Comparison of ENCODE assay signal across 8 cellular contexts in the genomic region with DNA sequence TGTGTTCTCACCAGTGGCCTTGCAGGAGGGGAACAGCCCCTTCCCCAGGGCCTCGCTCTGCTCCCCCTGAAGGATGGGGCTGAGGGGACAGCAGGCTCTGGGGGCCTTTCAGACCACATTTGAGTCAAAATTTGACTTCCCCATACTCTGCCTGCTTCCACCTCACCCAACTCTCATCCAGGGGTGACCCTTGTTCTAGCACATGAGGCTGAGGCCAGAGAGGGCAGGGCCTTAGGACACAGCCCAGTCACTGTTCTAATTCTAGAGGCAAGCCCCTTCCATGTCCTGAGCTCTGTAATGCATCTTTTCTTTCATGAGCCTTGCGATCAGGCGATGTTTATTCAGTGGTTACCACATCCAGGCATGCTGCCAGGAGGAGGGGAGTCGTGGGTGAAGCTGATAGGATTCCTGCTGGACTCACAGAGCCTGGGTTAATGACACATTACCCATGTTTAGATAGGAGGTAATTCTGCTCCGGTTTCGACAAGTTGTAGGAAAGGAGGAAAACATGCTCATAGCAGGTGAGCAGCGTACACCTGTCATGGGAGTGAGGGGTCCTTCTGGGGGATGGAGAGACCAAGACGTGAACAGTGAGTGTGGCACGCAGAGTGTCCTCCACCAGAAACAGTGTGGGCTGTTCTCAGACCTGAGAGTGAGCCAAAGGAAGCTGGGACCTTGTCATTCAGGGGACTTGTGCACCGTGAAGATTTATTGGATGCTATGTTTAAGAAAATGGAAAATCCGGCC. TPM values are rescaled to one million over a fixed set of nuclear protein-coding genes. Genes with fewer than 3 reads are reported as not detected.
DNase-seq lines count a peak whose midpoint lies in the region; ATAC-seq, FAIRE-seq and TF ChIP-seq lines count a peak whose summit lies in the region.

No MANE protein-coding gene starts in this region.

- peak; percentile 75 for FAIRE-seq in keratinocyte (lab: Jason Lieb, UNC)
- no peak for FAIRE-seq in GM19239 (lab: Jason Lieb, UNC)

- in situ Hi-C loops in Panc1 (cut with HindIII; ENCODE audit: low pct_unique_long_range_greater_than_20kb, low sequenced_read_pairs): no loop called here
- in situ Hi-C loops in mammary epithelial cell (cut with MboI; ENCODE audit: low sequenced_read_pairs in 2 of 2): loop anchor here in 1 of 2 donors (25.0 kb wide), 1 partner anchor 227 kb away; a partner anchor contains a TSS

- CTCF ChIA-PET in Panc1 (lab: Charles Lee) (no interaction called here), mammary epithelial cell (lab: Charles Lee; ENCODE audit: low non-redundant PET) (no interaction called here)

- H3K27ac ChIP-seq in KMS-11 (peak overlapping the region; percentile 41), Panc1 (ENCODE audit: low read length) (peak overlapping the region; percentile 64), mammary epithelial cell (ENCODE audit: insufficient read depth, low read depth, low read length) (peak overlapping the region; percentile 14), keratinocyte (ENCODE audit: control insufficient read depth, insufficient read depth, low read length) (peak overlapping the region; percentile 44), skin epidermis (peak overlapping the region in 20 of 21 experiments; percentile 26 to 88 (median 60))

- no peaks in the 10 kb centered on the region for H3K27me3 ChIP-seq in KMS-11 (ENCODE audit: insufficient read depth, low read depth)
- H3K27me3 ChIP-seq in Panc1 (ENCODE audit: control insufficient read depth, insufficient read depth, low read length): no peaks in the 10 kb centered on the region
- H3K27me3 ChIP-seq in mammary epithelial cell (ENCODE audit: insufficient read depth, low read length): no peaks in the 10 kb centered on the region
- H3K27me3 ChIP-seq in keratinocyte (ENCODE audit: control insufficient read depth, extremely low read depth, insufficient read depth, low read length): no peaks in the 10 kb centered on the region

- H3K36me3 ChIP-seq in KMS-11 (ENCODE audit: insufficient read depth) (peaks cover 14% of the 10 kb centered on the region; the same call in 1 of the 2 replicates), Panc1 (ENCODE audit: control insufficient read depth, insufficient read depth, low read length) (peaks cover 14% of the 10 kb centered on the region), mammary epithelial cell (ENCODE audit: insufficient read depth, low read length) (peaks cover 26% of the 10 kb centered on the region), keratinocyte (ENCODE audit: control insufficient read depth in 2 of 2, extremely low read depth in 1 of 2, insufficient read depth in 2 of 2, low read length in 2 of 2) (peaks cover 27 to 30% of the 10 kb centered on the region in 2 experiments)

- peak; percentile 81 for ATAC-seq in Panc1
- ATAC-seq in GM19463 (IDR thresholded peaks at IDR 0.05; ENCODE audit: unreplicated experiment): no peak

- dilution Hi-C loops in mammary epithelial cell (cut with HindIII; ENCODE audit: low sequenced_read_pairs): no loop called here
- dilution Hi-C loops in keratinocyte (cut with MboI; ENCODE audit: extremely low pct_ligation_motif_present, low sequenced_read_pairs): no loop called here

- H3K4me2 ChIP-seq in KMS-11 (peak overlapping the region; percentile 56), mammary epithelial cell (ENCODE audit: insufficient read depth, low read depth, low read length) (no peak overlapping the region), keratinocyte (ENCODE audit: control insufficient read depth, extremely low read depth, insufficient read depth, low read depth, low read length) (no peak overlapping the region)

- H4K20me1 ChIP-seq in KMS-11 (ENCODE audit: insufficient read depth) (peaks cover 27% of the 10 kb centered on the region), mammary epithelial cell (ENCODE audit: insufficient read depth, low read length) (peaks cover 26% of the 10 kb centered on the region), keratinocyte (ENCODE audit: control insufficient read depth, extremely low read depth, insufficient read depth, low read length) (peaks cover 33% of the 10 kb centered on the region)

- H3K9me1 ChIP-seq in keratinocyte (ENCODE audit: control insufficient read depth, extremely low read depth, insufficient read depth, low read length): no peaks in the 10 kb centered on the region

- POLR2A ChIA-PET in Panc1 (lab: Charles Lee): interaction anchor here (1.1 kb wide), 1 partner anchor 9 kb away, joined by 3 read pairs; no protein-coding TSS in a partner anchor

- TF ChIP-seq CTCF in KMS-11 (conservative IDR thresholded peaks at IDR 0.05; ENCODE audit: low read depth, low read length) (no peak), Panc1 (IDR thresholded peaks at IDR 0.05) (no peak), mammary epithelial cell (conservative IDR thresholded peaks at IDR 0.05 in 1 of 2, IDR thresholded peaks at IDR 0.05 in 1 of 2; ENCODE audit: extremely low read depth in 1 of 2, insufficient read depth in 1 of 2, low read depth in 1 of 2, low read length in 2 of 2) (no peak), keratinocyte (optimal IDR thresholded peaks at IDR 0.05 in 1 of 3, IDR thresholded peaks at IDR 0.05 in 1 of 3, conservative IDR thresholded peaks at IDR 0.05 in 1 of 3; ENCODE audit: extremely low read depth in 1 of 3, insufficient read depth in 2 of 3, low read length in 3 of 3) (no peak)

- H3K79me2 ChIP-seq in KMS-11 (ENCODE audit: insufficient read depth, low read depth) (peaks cover 13% of the 10 kb centered on the region; the same call in 1 of the 2 replicates), mammary epithelial cell (ENCODE audit: insufficient read depth, low read length) (peaks cover 67% of the 10 kb centered on the region), keratinocyte (ENCODE audit: control insufficient read depth, insufficient read depth, low read length) (peaks cover 20% of the 10 kb centered on the region)

- intact Hi-C loops in Panc1 (cut with micrococcal nuclease; ENCODE audit: unreplicated experiment) (no loop called here), mammary epithelial cell (cut with micrococcal nuclease) (loop anchor here (5.0 kb wide), 1 partner anchor 38 kb away; a partner anchor contains a TSS)

- no peak overlapping the region for H3K4me3 ChIP-seq in KMS-11 (IDR thresholded peaks at IDR 0.05; ENCODE audit: insufficient read depth, low read depth, low read length)
- 0 out of 4 replicates have a peak overlapping the region, but pooled peaks of 1 of the 2 experiments have one; percentile 5 for H3K4me3 ChIP-seq in Panc1 (ENCODE audit: low read depth in 2 of 2, low read length in 2 of 2)
- H3K4me3 ChIP-seq in mammary epithelial cell (replicated peaks in 1 of 3; ENCODE audit: insufficient read depth in 1 of 3, low read depth in 2 of 3, low read length in 3 of 3): no peak overlapping the region
- no peak overlapping the region for H3K4me3 ChIP-seq in keratinocyte (ENCODE audit: control insufficient read depth in 2 of 3, extremely low read depth in 1 of 3, insufficient read depth in 2 of 3, low read depth in 1 of 3, low read length in 3 of 3)
- H3K4me3 ChIP-seq in skin epidermis: no peak overlapping the region

- DNase-seq in COLO668 (lab: John Stamatoyannopoulos, UW; ENCODE audit: unreplicated experiment) (peak; percentile 91), Panc1 (ENCODE audit: low read depth, low spot score) (peak; percentile 96), mammary epithelial cell (peak; percentile 92), keratinocyte (ENCODE audit: low read depth, low spot score) (no peak), GM19239 (ENCODE audit: insufficient read length, low spot score) (no peak)

- H2AFZ ChIP-seq in KMS-11 (ENCODE audit: low read depth) (no peak overlapping the region), mammary epithelial cell (ENCODE audit: low read depth, low read length) (no peak overlapping the region), keratinocyte (ENCODE audit: control insufficient read depth, low read length) (no peak overlapping the region)

- H3K4me1 ChIP-seq in KMS-11 (ENCODE audit: low read depth, poor library complexity, severe bottlenecking) (peaks cover 64% of the 10 kb centered on the region), Panc1 (ENCODE audit: control insufficient read depth, insufficient read depth, low read length) (peaks cover 61% of the 10 kb centered on the region), mammary epithelial cell (ENCODE audit: insufficient read depth, low read length) (peaks cover 28% of the 10 kb centered on the region), keratinocyte (ENCODE audit: control insufficient read depth, extremely low read depth, insufficient read depth, low read length) (no peaks in the 10 kb centered on the region)

- H3K9me3 ChIP-seq in Panc1 (ENCODE audit: control insufficient read depth, insufficient read depth, low read depth, low read length): no peaks in the 10 kb centered on the region
- no peaks in the 10 kb centered on the region for H3K9me3 ChIP-seq in mammary epithelial cell (replicated peaks; ENCODE audit: insufficient read depth, low read length)
- no peaks in the 10 kb centered on the region for H3K9me3 ChIP-seq in keratinocyte (ENCODE audit: control insufficient read depth, low read depth, low read length)

- no peak overlapping the region; the same call in 1 of the 2 replicates for H3K9ac ChIP-seq in KMS-11
- no peak overlapping the region for H3K9ac ChIP-seq in mammary epithelial cell (ENCODE audit: insufficient read depth, low read length)
- peak overlapping the region; percentile 5 for H3K9ac ChIP-seq in keratinocyte (ENCODE audit: control insufficient read depth, extremely low read depth, insufficient read depth, low read length)

- BruUV-seq in Panc1 (replicated peaks; lab: Mats Ljungman, UMichigan) (no TSS peak), mammary epithelial cell (replicated peaks; lab: Mats Ljungman, UMichigan) (no TSS peak)

- 41% methylated on average over 11 of the region's 11 CpGs for WGBS in mammary epithelial cell (ENCODE audit: low coverage, missing lambda C conversion rate)

RNA-seq across cellular contexts. Expression of a gene that starts 9.3 kb away (rescaled TPM):
- total RNA-seq in Panc1 (2021; ENCODE audit: unreplicated experiment) (823 TPM), mammary epithelial cell (1,000 to 10,000 TPM; 1,098 to 1,139 TPM)
- 1,638 TPM for polyA plus RNA-seq in Panc1 (2012; ENCODE audit: insufficient read length)
- polyA plus RNA-seq in mammary epithelial cell (2,376 TPM), keratinocyte (1,666 to 2,598 TPM (median 1,866 TPM) in 3 replicates)
- polyA minus RNA-seq in mammary epithelial cell (1,031 TPM), keratinocyte (519 to 770 TPM (median 701 TPM) in 3 replicates)
- polyA plus RNA-seq in keratinocyte (2011; ENCODE audit: low read depth): 468 TPM
- 1,169 and 2,467 TPM in 2 replicates for polyA plus RNA-seq in keratinocyte (2011; cell fraction: cytosol; rRNA removed)
- polyA plus RNA-seq in keratinocyte (2011; cell fraction: nucleus; rRNA removed): 562 and 695 TPM in 2 replicates
- polyA plus RNA-seq in keratinocyte (2012; ENCODE audit: low replicate concordance): 2,423 and 2,469 TPM in 2 replicates
- polyA minus RNA-seq in keratinocyte (2011; cell fraction: cytosol; rRNA and poly(A)+ RNA removed): 1,006 TPM
- 236 and 249 TPM in 2 replicates for polyA minus RNA-seq in keratinocyte (2011; cell fraction: nucleus; rRNA and poly(A)+ RNA removed)

RNA-seq across cellular contexts. Expression of a gene that starts 12.9 kb away (rescaled TPM):
- 0.18 TPM for total RNA-seq in Panc1 (2021; ENCODE audit: unreplicated experiment)
- 0.47 TPM for polyA plus RNA-seq in Panc1 (2012; ENCODE audit: insufficient read length)
- not detected for total RNA-seq in mammary epithelial cell
- not detected for polyA plus RNA-seq in mammary epithelial cell
- polyA minus RNA-seq in mammary epithelial cell: not detected
- polyA plus RNA-seq in keratinocyte: not detected in 3 replicates
- polyA plus RNA-seq in keratinocyte (2011; ENCODE audit: low read depth): not detected
- polyA plus RNA-seq in keratinocyte (2011; cell fraction: cytosol; rRNA removed): not detected in 2 replicates
- not detected in 2 replicates for polyA plus RNA-seq in keratinocyte (2011; cell fraction: nucleus; rRNA removed)
- not detected in 2 replicates for polyA plus RNA-seq in keratinocyte (2012; ENCODE audit: low replicate concordance)
- not detected in 3 replicates for polyA minus RNA-seq in keratinocyte
- not detected for polyA minus RNA-seq in keratinocyte (2011; cell fraction: cytosol; rRNA and poly(A)+ RNA removed)
- polyA minus RNA-seq in keratinocyte (2011; cell fraction: nucleus; rRNA and poly(A)+ RNA removed): not detected in 2 replicates

RNA-seq across cellular contexts. Expression of a gene that starts 18.8 kb away (rescaled TPM):
- 194 TPM for total RNA-seq in Panc1 (2021; ENCODE audit: unreplicated experiment)
- polyA plus RNA-seq in Panc1 (2012; ENCODE audit: insufficient read length): 160 TPM
- total RNA-seq in mammary epithelial cell: 10 to 100 TPM; 65.3 to 94.0 TPM
- polyA plus RNA-seq in mammary epithelial cell: 82.0 TPM
- polyA minus RNA-seq in mammary epithelial cell: 26.7 TPM
- 36.5 to 49.7 TPM (median 40.5 TPM) in 3 replicates for polyA plus RNA-seq in keratinocyte
- 8.1 TPM for polyA plus RNA-seq in keratinocyte (2011; ENCODE audit: low read depth)
- polyA plus RNA-seq in keratinocyte (2011; cell fraction: cytosol; rRNA removed): 30.5 and 56.0 TPM in 2 replicates
- polyA plus RNA-seq in keratinocyte (2011; cell fraction: nucleus; rRNA removed): 22.0 and 30.1 TPM in 2 replicates
- 22.8 and 48.0 TPM in 2 replicates for polyA plus RNA-seq in keratinocyte (2012; ENCODE audit: low replicate concordance)
- polyA minus RNA-seq in keratinocyte: 22.7 to 39.1 TPM (median 33.0 TPM) in 3 replicates
- polyA minus RNA-seq in keratinocyte (2011; cell fraction: cytosol; rRNA and poly(A)+ RNA removed): 60.6 TPM
- 11.6 and 14.2 TPM in 2 replicates for polyA minus RNA-seq in keratinocyte (2011; cell fraction: nucleus; rRNA and poly(A)+ RNA removed)

RNA-seq across cellular contexts. Expression of a gene that starts 20.5 kb away (rescaled TPM):
- total RNA-seq in Panc1 (2021; ENCODE audit: unreplicated experiment): 264 TPM
- polyA plus RNA-seq in Panc1 (2012; ENCODE audit: insufficient read length): 301 TPM
- 100 to 1,000 TPM in 1 of 2 donors, 10 to 100 TPM in 1; 43.5 to 140 TPM for total RNA-seq in mammary epithelial cell
- polyA plus RNA-seq in mammary epithelial cell: 70.4 TPM
- 70.9 TPM for polyA minus RNA-seq in mammary epithelial cell
- polyA plus RNA-seq in keratinocyte: 41.3 to 70.2 TPM (median 62.7 TPM) in 3 replicates
- 6.9 TPM for polyA plus RNA-seq in keratinocyte (2011; ENCODE audit: low read depth)
- 40.0 and 79.8 TPM in 2 replicates for polyA plus RNA-seq in keratinocyte (2011; cell fraction: cytosol; rRNA removed)
- 146 and 213 TPM in 2 replicates for polyA plus RNA-seq in keratinocyte (2011; cell fraction: nucleus; rRNA removed)
- polyA plus RNA-seq in keratinocyte (2012; ENCODE audit: low replicate concordance): 54.1 and 120 TPM in 2 replicates
- 41.1 to 132 TPM (median 55.3 TPM) in 3 replicates for polyA minus RNA-seq in keratinocyte
- 195 TPM for polyA minus RNA-seq in keratinocyte (2011; cell fraction: cytosol; rRNA and poly(A)+ RNA removed)
- 158 and 173 TPM in 2 replicates for polyA minus RNA-seq in keratinocyte (2011; cell fraction: nucleus; rRNA and poly(A)+ RNA removed)

RNA-seq across cellular contexts. Expression of a gene that starts 32.7 kb away (rescaled TPM):
- total RNA-seq in Panc1 (2021; ENCODE audit: unreplicated experiment) (0.08 TPM), mammary epithelial cell (not detected)
- polyA plus RNA-seq in Panc1 (2012; ENCODE audit: insufficient read length): not detected
- polyA plus RNA-seq in mammary epithelial cell (not detected), keratinocyte (not detected in 3 replicates)
- polyA minus RNA-seq in mammary epithelial cell (not detected), keratinocyte (not detected in 3 replicates)
- polyA plus RNA-seq in keratinocyte (2011; ENCODE audit: low read depth): not detected
- polyA plus RNA-seq in keratinocyte (2011; cell fraction: cytosol; rRNA removed): not detected in 2 replicates
- not detected in 2 replicates for polyA plus RNA-seq in keratinocyte (2011; cell fraction: nucleus; rRNA removed)
- polyA plus RNA-seq in keratinocyte (2012; ENCODE audit: low replicate concordance): not detected in 2 replicates
- polyA minus RNA-seq in keratinocyte (2011; cell fraction: cytosol; rRNA and poly(A)+ RNA removed): not detected
- polyA minus RNA-seq in keratinocyte (2011; cell fraction: nucleus; rRNA and poly(A)+ RNA removed): not detected in 2 replicates

Comparison
In these comparisons a context has a peak if more than half of its experiments do, and no peak if none do; other contexts are left out.
1. DNase-seq: peak in COLO668 (single experiment), Panc1 (single experiment) and mammary epithelial cell (single experiment); none in keratinocyte (single experiment) and GM19239 (single experiment).
2. H3K27ac ChIP-seq: peak in every context shown above with its lines; median percentile 64 in Panc1; 60 in skin epidermis; 44 in keratinocyte; 41 in KMS-11; 14 in mammary epithelial cell.